19 cellular contexts compared by ENCODE assay signal in genomic region chrX:150763303-150763797, GRCh38.
DNase-seq lines count a peak whose midpoint lies in the region; ATAC-seq and TF ChIP-seq lines count a peak whose summit lies in the region.
"Had no signal": no experiment of that assay in that cellular context is flagged by ENCODE, and none has a peak within 500 bp of the region (broad histone marks: within the 10 kb centered on the region; RNA-seq: fewer than 3 reads in every experiment).

No MANE protein-coding gene starts in this region.

- H3K27me3 Mint-ChIP-seq in H9 (ENCODE audit: low read depth) (no peaks in the 10 kb centered on the region; the same call in 1 of the 2 replicates), mesothelial cell of epicardium (ENCODE audit: low read depth) (no peaks in the 10 kb centered on the region)
- H3K27me3 Mint-ChIP-seq: CD4-positive, CD25-positive, alpha-beta regulatory T cell; IgD-negative memory B cell had no signal

- H3K9ac ChIP-seq in H9 (ENCODE audit: extremely low read depth, insufficient read length, low read length) (no peak overlapping the region), trophoblast cell (ENCODE audit: low read length) (no peak overlapping the region)

- no peak overlapping the region for H4K5ac ChIP-seq in H9 (ENCODE audit: insufficient read length, low read depth, low read length)

- H3K27ac Mint-ChIP-seq in H9 (peak overlapping the region in 2 of 3 experiments; percentile 85 to 87; a peak in 3 of 7 replicates), mesothelial cell of epicardium (peak overlapping the region; percentile 59)
- H3K27ac Mint-ChIP-seq: CD8-positive, alpha-beta memory T cell; IgD-negative memory B cell had no signal

- no peak for TF ChIP-seq CTCF in H9 (conservative IDR thresholded peaks at IDR 0.05)
- no peak for TF ChIP-seq CTCF in mesothelial cell of epicardium (IDR thresholded peaks at IDR 0.05; ENCODE audit: unreplicated experiment)
- no peak for TF ChIP-seq CTCF in osteoblast (IDR thresholded peaks at IDR 0.05; ENCODE audit: extremely low read depth, low read depth, low read length)

- H3K4me3 Mint-ChIP-seq in H9 (no peak overlapping the region), mesothelial cell of epicardium (no peak overlapping the region)
- H3K4me3 Mint-ChIP-seq: CD4-positive, CD25-positive, alpha-beta regulatory T cell; IgD-negative memory B cell had no signal

- DNase-seq in H9 (no peak), mesothelial cell of epicardium (ENCODE audit: low spot score in 2 of 2, unreplicated experiment in 2 of 2) (no peak), osteoblast (ENCODE audit: insufficient read length, low spot score, missing footprints) (peak; percentile 11), trophoblast cell (no peak), NCI-H82 (lab: John Stamatoyannopoulos, UW) (no peak)
- DNase-seq: BE2C; CD4-positive, CD25-positive, alpha-beta regulatory T cell; CD8-positive, alpha-beta memory T cell; COR-L47; DMS 273 treated with DMSO at 0.1 percent for 48 hours; DMS53; DND-41; EL had no signal

- H3K9me3 Mint-ChIP-seq in H9 (peaks cover 53 to 70% of the 10 kb centered on the region in 2 experiments), mesothelial cell of epicardium (peaks cover 9% of the 10 kb centered on the region)
- H3K9me3 Mint-ChIP-seq: CD4-positive, CD25-positive, alpha-beta regulatory T cell; CD8-positive, alpha-beta memory T cell; IgD-negative memory B cell had no signal

- WGBS in H9 (ENCODE audit: extremely low coverage, insufficient read length, low lambda C conversion rate) = no CpG with 5 or more reads among the region's 13 CpGs
- 91 to 92% methylated on average over 13 of the region's 13 CpGs for WGBS in ectodermal cell, 2 experiments
- no CpG with 5 or more reads among the region's 13 CpGs for WGBS in trophoblast cell (ENCODE audit: extremely low coverage, insufficient coverage, insufficient read length)

- H4K12ac ChIP-seq in trophoblast cell (ENCODE audit: low read depth, low read length) = no peak overlapping the region

- no peak overlapping the region for H3K4me2 ChIP-seq in H9 (ENCODE audit: insufficient read depth, insufficient read length, low read length)
- no peak overlapping the region for H3K4me2 ChIP-seq in osteoblast (ENCODE audit: insufficient read depth, low read length)
- no peak overlapping the region for H3K4me2 ChIP-seq in trophoblast cell (ENCODE audit: low read length)

- H4K20me1 ChIP-seq in H9 (ENCODE audit: control insufficient read depth, insufficient read depth, insufficient read length) (peaks cover 2% of the 10 kb centered on the region), osteoblast (ENCODE audit: insufficient read depth, low read length) (no peaks in the 10 kb centered on the region)

- H3K79me2 ChIP-seq in H9 (ENCODE audit: insufficient read depth, low read length) = no peaks in the 10 kb centered on the region
- H3K79me2 ChIP-seq in osteoblast (ENCODE audit: insufficient read depth, low read length) = no peaks in the 10 kb centered on the region
- no peaks in the 10 kb centered on the region for H3K79me2 ChIP-seq in trophoblast cell (ENCODE audit: control insufficient read depth, insufficient read depth, low read length, poor library complexity)

- H3K4me1 Mint-ChIP-seq in H9 = peaks cover 9 to 24% of the 10 kb centered on the region in 2 experiments
- H3K4me1 Mint-ChIP-seq in mesothelial cell of epicardium = peaks cover 4% of the 10 kb centered on the region
- H3K4me1 Mint-ChIP-seq: CD4-positive, CD25-positive, alpha-beta regulatory T cell; CD8-positive, alpha-beta memory T cell; IgD-negative memory B cell had no signal

- H3K56ac ChIP-seq in H9 (ENCODE audit: insufficient read length, low read depth, low read length) = no peak overlapping the region

- no peaks in the 10 kb centered on the region for H3K27me3 ChIP-seq in H9 (ENCODE audit: insufficient read depth, low read length)
- no peaks in the 10 kb centered on the region for H3K27me3 ChIP-seq in ectodermal cell (ENCODE audit: control insufficient read depth, insufficient read depth, low read length, poor library complexity, severe bottlenecking)
- no peaks in the 10 kb centered on the region for H3K27me3 ChIP-seq in osteoblast (ENCODE audit: insufficient read depth, low read length)
- no peaks in the 10 kb centered on the region for H3K27me3 ChIP-seq in trophoblast cell (ENCODE audit: insufficient read depth, low read length)
- H3K27me3 ChIP-seq: BE2C had no signal

- H2BK12ac ChIP-seq in H9 (ENCODE audit: insufficient read length, low read depth, low read length) (no peak overlapping the region), trophoblast cell (ENCODE audit: low read length) (no peak overlapping the region)

- no peak for ATAC-seq in GM18868 (IDR thresholded peaks at IDR 0.05; ENCODE audit: unreplicated experiment)
- ATAC-seq: GM12878, HepG2 had no signal

- H3K36me3 ChIP-seq in ectodermal cell (ENCODE audit: control insufficient read depth, insufficient read depth, low read length) (no peaks in the 10 kb centered on the region), osteoblast (ENCODE audit: insufficient read depth, low read length) (no peaks in the 10 kb centered on the region), trophoblast cell (ENCODE audit: control insufficient read depth in 1 of 2, insufficient read depth in 2 of 2, low read length in 2 of 2) (peaks cover 7 to 15% of the 10 kb centered on the region in 2 experiments)
- H3K36me3 ChIP-seq: BE2C had no signal

- H3K4me3 ChIP-seq in ectodermal cell (ENCODE audit: insufficient read depth, low read depth, low read length) (no peak overlapping the region), osteoblast (ENCODE audit: insufficient read depth, low read length) (no peak overlapping the region), trophoblast cell (ENCODE audit: low read depth, low read length) (no peak overlapping the region)
- H3K4me3 ChIP-seq: GM12878, HAP-1 had no signal

- H3K4me1 ChIP-seq in H9 (ENCODE audit: insufficient read depth, low read length) = peaks cover 4% of the 10 kb centered on the region; the same call in 1 of the 2 replicates
- no peaks in the 10 kb centered on the region for H3K4me1 ChIP-seq in ectodermal cell (ENCODE audit: control insufficient read depth, insufficient read depth, low read length)
- H3K4me1 ChIP-seq in osteoblast (ENCODE audit: insufficient read depth, low read length) = peaks cover 10% of the 10 kb centered on the region
- peaks cover 0 to 11% of the 10 kb centered on the region in 2 experiments for H3K4me1 ChIP-seq in trophoblast cell (ENCODE audit: control insufficient read depth in 1 of 2, insufficient read depth in 2 of 2, low read length in 2 of 2)
- H3K4me1 ChIP-seq: BE2C, HAP-1 had no signal

- H2AK5ac ChIP-seq in H9 (ENCODE audit: insufficient read length, low read length) = no peak overlapping the region
- H2AK5ac ChIP-seq in trophoblast cell (ENCODE audit: low read length) = no peak overlapping the region

- no peak overlapping the region for H3K18ac ChIP-seq in H9 (ENCODE audit: insufficient read length, low read depth, low read length)
- no peak overlapping the region for H3K18ac ChIP-seq in trophoblast cell (ENCODE audit: low read length)

- H3K9me3 ChIP-seq in H9 (ENCODE audit: control insufficient read depth, low read depth, low read length) = no peaks in the 10 kb centered on the region
- H3K9me3 ChIP-seq in ectodermal cell (ENCODE audit: control insufficient read depth, low read length) = no peaks in the 10 kb centered on the region
- H3K9me3 ChIP-seq in osteoblast (ENCODE audit: low read depth, low read length) = no peaks in the 10 kb centered on the region
- no peaks in the 10 kb centered on the region for H3K9me3 ChIP-seq in trophoblast cell (ENCODE audit: insufficient read depth, low read depth, low read length)
- H3K9me3 ChIP-seq: BE2C, HAP-1 had no signal

- H3K36me3 Mint-ChIP-seq in H9 (ENCODE audit: insufficient read depth in 1 of 3, low read depth in 3 of 3) = peaks cover 8 to 36% (median 25%) of the 10 kb centered on the region in 3 experiments; a peak in 6 of 7 replicates
- H3K36me3 Mint-ChIP-seq in mesothelial cell of epicardium = peaks cover 13% of the 10 kb centered on the region
- H3K36me3 Mint-ChIP-seq: IgD-negative memory B cell had no signal

- no peak overlapping the region for H3K23ac ChIP-seq in H9 (ENCODE audit: insufficient read length, low read depth, low read length)
- H3K23ac ChIP-seq in trophoblast cell (ENCODE audit: low read length) = no peak overlapping the region

- H2BK120ac ChIP-seq in H9 (ENCODE audit: low read depth, low read length, poor library complexity, severe bottlenecking) = no peak overlapping the region
- H2BK120ac ChIP-seq in trophoblast cell (ENCODE audit: insufficient read depth, low read length, poor library complexity) = no peak overlapping the region

- H4K91ac ChIP-seq in H9 (ENCODE audit: insufficient read length, low read depth, low read length) = no peak overlapping the region
- no peak overlapping the region for H4K91ac ChIP-seq in trophoblast cell (ENCODE audit: low read depth, low read length)

- H3T11ph ChIP-seq in H9 (ENCODE audit: low read length) = no peak overlapping the region

- H3K79me1 ChIP-seq in H9 (ENCODE audit: insufficient read depth, low read depth, low read length, poor library complexity, severe bottlenecking) = no peaks in the 10 kb centered on the region
- H3K79me1 ChIP-seq in trophoblast cell (ENCODE audit: low read length) = no peaks in the 10 kb centered on the region

- H2BK5ac ChIP-seq in H9 (ENCODE audit: insufficient read length, low read length) = no peak overlapping the region
- H2BK5ac ChIP-seq in trophoblast cell (ENCODE audit: low read depth, low read length, poor library complexity) = no peak overlapping the region

- no peak overlapping the region for H4K8ac ChIP-seq in H9 (replicated peaks; ENCODE audit: insufficient read length, low read depth, low read length)
- no peak overlapping the region for H4K8ac ChIP-seq in trophoblast cell (ENCODE audit: low read depth, low read length)

- H3K27ac ChIP-seq in H9 (ENCODE audit: insufficient read length, low read depth, low read length) = no peak overlapping the region
- peak overlapping the region; percentile 8 for H3K27ac ChIP-seq in ectodermal cell (ENCODE audit: insufficient read depth, low read depth, low read length, poor library complexity, severe bottlenecking)
- H3K27ac ChIP-seq in osteoblast (ENCODE audit: low read depth, low read length) = no peak overlapping the region
- H3K27ac ChIP-seq in trophoblast cell (ENCODE audit: low read depth, low read length) = no peak overlapping the region

- H3K4ac ChIP-seq in H9 (ENCODE audit: low read depth, low read length) = no peak overlapping the region
- H3K4ac ChIP-seq in trophoblast cell (ENCODE audit: low read depth, low read length) = no peak overlapping the region

- no peak overlapping the region for H2AFZ ChIP-seq in H9 (ENCODE audit: low read length)
- no peak overlapping the region for H2AFZ ChIP-seq in osteoblast (ENCODE audit: low read length)
- no peak overlapping the region for H2AFZ ChIP-seq in trophoblast cell (ENCODE audit: insufficient read depth, low read length, poor library complexity)

- no peak overlapping the region for H2BK15ac ChIP-seq in H9 (ENCODE audit: low read depth, low read length)

- H3K23me2 ChIP-seq in H9 (ENCODE audit: insufficient read length, low read depth, low read length, poor library complexity, severe bottlenecking) = no peaks in the 10 kb centered on the region

- no peak overlapping the region for H3K14ac ChIP-seq in H9 (ENCODE audit: insufficient read depth, low read length)
- H3K14ac ChIP-seq in trophoblast cell (ENCODE audit: low read length) = no peak overlapping the region

- H2BK20ac ChIP-seq in H9 (ENCODE audit: low read depth, low read length, poor library complexity, severe bottlenecking) = no peak overlapping the region
